ENCODE assay signal across 10 cellular contexts in genomic region chr10:88428442-88428841, GRCh38.
A peak's percentile ranks its signal among the peaks of the same experiment; 100 is the strongest.
DNase-seq lines count a peak whose midpoint lies in the region; ATAC-seq and TF ChIP-seq lines count a peak whose summit lies in the region.
"Had no signal": no experiment of that assay in that cellular context is flagged by ENCODE, and none has a peak within 500 bp of the region (broad histone marks: within the 10 kb centered on the region; RNA-seq: fewer than 3 reads in every experiment).

No MANE protein-coding gene starts in this region.

- H3K4me2 ChIP-seq in SK-N-SH = no peak overlapping the region

- no peak overlapping the region for H3K4me3 Mint-ChIP-seq in HFFc6

- no peaks in the 10 kb centered on the region for H3K36me3 ChIP-seq in SK-N-SH (replicated peaks in 1 of 2; ENCODE audit: control insufficient read depth in 1 of 2, insufficient read depth in 2 of 2, low read length in 1 of 2)
- H3K36me3 ChIP-seq: heart right ventricle had no signal

- no peaks in the 10 kb centered on the region for H3K4me1 ChIP-seq in SK-N-SH (ENCODE audit: control insufficient read depth in 1 of 2, insufficient read depth in 2 of 2, low read depth in 1 of 2, low read length in 1 of 2)

- no peaks in the 10 kb centered on the region for H3K9me3 Mint-ChIP-seq in HFFc6

- no peaks in the 10 kb centered on the region for H3K9me3 ChIP-seq in SK-N-SH
- H3K9me3 ChIP-seq: heart right ventricle had no signal

- no peaks in the 10 kb centered on the region for H3K27me3 ChIP-seq in SK-N-SH (ENCODE audit: insufficient read depth)
- H3K27me3 ChIP-seq: heart right ventricle had no signal

- H3K27ac ChIP-seq in SK-N-SH (ENCODE audit: low read depth in 2 of 2, low read length in 1 of 2) = no peak overlapping the region

- TF ChIP-seq CTCF in HFFc6 (IDR thresholded peaks at IDR 0.05) (no peak), SK-N-SH (IDR thresholded peaks at IDR 0.05) (no peak), foreskin fibroblast (IDR thresholded peaks at IDR 0.05; ENCODE audit: low read depth, low read length) (no peak)

- H3K79me2 ChIP-seq in SK-N-SH (ENCODE audit: insufficient read depth) = no peaks in the 10 kb centered on the region

- ATAC-seq in HG03139 (IDR thresholded peaks at IDR 0.05; ENCODE audit: unreplicated experiment) = no peak
- no peak for ATAC-seq in HG03039 (IDR thresholded peaks at IDR 0.05; ENCODE audit: unreplicated experiment)
- no peak for ATAC-seq in GM21825 (IDR thresholded peaks at IDR 0.05; ENCODE audit: unreplicated experiment)
- ATAC-seq: K562 had no signal

- DNase-seq in A172 (ENCODE audit: low spot score) (peak; percentile 44), HFFc6 (peak; percentile 4), SK-N-SH (peak; percentile 4), foreskin fibroblast (peak; percentile 52 to 81), SHP77 treated with DMSO at 0.1 percent for 48 hours (lab: John Stamatoyannopoulos, UW) (no peak)

- no peaks in the 10 kb centered on the region for H3K9me2 ChIP-seq in SK-N-SH

- H3K36me3 Mint-ChIP-seq in HFFc6 (ENCODE audit: low read depth) = no peaks in the 10 kb centered on the region

- WGBS in SK-N-SH (ENCODE audit: low lambda C conversion rate) = 25% methylated on average over 1 of the region's 1 CpG

- no peak overlapping the region for H3K4me3 ChIP-seq in SK-N-SH (ENCODE audit: low read depth in 2 of 2, low read length in 1 of 2)
- no peak overlapping the region for H3K4me3 ChIP-seq in foreskin fibroblast (ENCODE audit: low read depth in 1 of 2, low read length in 2 of 2)
- H3K4me3 ChIP-seq: heart right ventricle, K562 had no signal

- H3F3A ChIP-seq in SK-N-SH (replicated peaks; ENCODE audit: insufficient read depth) = no peaks in the 10 kb centered on the region

- H3K4me1 Mint-ChIP-seq in HFFc6 (ENCODE audit: low read depth) = peaks cover 10% of the 10 kb centered on the region

- H3K27ac Mint-ChIP-seq in HFFc6 = no peak overlapping the region

- H2AFZ ChIP-seq in SK-N-SH (ENCODE audit: low read depth) = no peak overlapping the region

- TF ChIP-seq EP300 in SK-N-SH (IDR thresholded peaks at IDR 0.05; ENCODE audit: borderline replicate concordance in 1 of 2, low read depth in 1 of 2, low read length in 1 of 2) = no peak

- no peak for TF ChIP-seq RAD21 in SK-N-SH (IDR thresholded peaks at IDR 0.05; ENCODE audit: low read length)

- H4K20me1 ChIP-seq in SK-N-SH (ENCODE audit: insufficient read depth) = no peaks in the 10 kb centered on the region

- peaks cover 9% of the 10 kb centered on the region for H3K27me3 Mint-ChIP-seq in HFFc6 (ENCODE audit: insufficient read depth)

- no peak overlapping the region for H3K9ac ChIP-seq in SK-N-SH

- POLR2A ChIA-PET in SK-N-SH (lab: Yijun Ruan, JAX) = no interaction called here

- CTCF ChIA-PET in SK-N-SH (lab: Yijun Ruan, JAX) = no interaction called here

TF ChIP-seq in SK-N-SH, 30 proteins besides CTCF, POLR2A, EP300 and RAD21:
- TF ChIP-seq YY1 (IDR thresholded peaks at IDR 0.05; ENCODE audit: low read depth) = no peak
- no peak for TF ChIP-seq JUND (IDR thresholded peaks at IDR 0.05)
- TF ChIP-seq, protein P1, sequence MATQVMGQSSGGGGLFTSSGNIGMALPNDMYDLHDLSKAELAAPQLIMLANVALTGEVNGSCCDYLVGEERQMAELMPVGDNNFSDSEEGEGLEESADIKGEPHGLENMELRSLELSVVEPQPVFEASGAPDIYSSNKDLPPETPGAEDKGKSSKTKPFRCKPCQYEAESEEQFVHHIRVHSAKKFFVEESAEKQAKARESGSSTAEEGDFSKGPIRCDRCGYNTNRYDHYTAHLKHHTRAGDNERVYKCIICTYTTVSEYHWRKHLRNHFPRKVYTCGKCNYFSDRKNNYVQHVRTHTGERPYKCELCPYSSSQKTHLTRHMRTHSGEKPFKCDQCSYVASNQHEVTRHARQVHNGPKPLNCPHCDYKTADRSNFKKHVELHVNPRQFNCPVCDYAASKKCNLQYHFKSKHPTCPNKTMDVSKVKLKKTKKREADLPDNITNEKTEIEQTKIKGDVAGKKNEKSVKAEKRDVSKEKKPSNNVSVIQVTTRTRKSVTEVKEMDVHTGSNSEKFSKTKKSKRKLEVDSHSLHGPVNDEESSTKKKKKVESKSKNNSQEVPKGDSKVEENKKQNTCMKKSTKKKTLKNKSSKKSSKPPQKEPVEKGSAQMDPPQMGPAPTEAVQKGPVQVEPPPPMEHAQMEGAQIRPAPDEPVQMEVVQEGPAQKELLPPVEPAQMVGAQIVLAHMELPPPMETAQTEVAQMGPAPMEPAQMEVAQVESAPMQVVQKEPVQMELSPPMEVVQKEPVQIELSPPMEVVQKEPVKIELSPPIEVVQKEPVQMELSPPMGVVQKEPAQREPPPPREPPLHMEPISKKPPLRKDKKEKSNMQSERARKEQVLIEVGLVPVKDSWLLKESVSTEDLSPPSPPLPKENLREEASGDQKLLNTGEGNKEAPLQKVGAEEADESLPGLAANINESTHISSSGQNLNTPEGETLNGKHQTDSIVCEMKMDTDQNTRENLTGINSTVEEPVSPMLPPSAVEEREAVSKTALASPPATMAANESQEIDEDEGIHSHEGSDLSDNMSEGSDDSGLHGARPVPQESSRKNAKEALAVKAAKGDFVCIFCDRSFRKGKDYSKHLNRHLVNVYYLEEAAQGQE (IDR thresholded peaks at IDR 0.05; ENCODE audit: low read depth, low read length) = no peak
- no peak for TF ChIP-seq RXRA (IDR thresholded peaks at IDR 0.05; ENCODE audit: borderline replicate concordance, low read depth)
- TF ChIP-seq TAF1 (IDR thresholded peaks at IDR 0.05; ENCODE audit: borderline replicate concordance, low read depth, low read length) = no peak
- TF ChIP-seq, protein P2, sequence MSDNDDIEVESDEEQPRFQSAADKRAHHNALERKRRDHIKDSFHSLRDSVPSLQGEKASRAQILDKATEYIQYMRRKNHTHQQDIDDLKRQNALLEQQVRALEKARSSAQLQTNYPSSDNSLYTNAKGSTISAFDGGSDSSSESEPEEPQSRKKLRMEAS (IDR thresholded peaks at IDR 0.05; ENCODE audit: low read depth) = no peak
- TF ChIP-seq, protein P3, sequence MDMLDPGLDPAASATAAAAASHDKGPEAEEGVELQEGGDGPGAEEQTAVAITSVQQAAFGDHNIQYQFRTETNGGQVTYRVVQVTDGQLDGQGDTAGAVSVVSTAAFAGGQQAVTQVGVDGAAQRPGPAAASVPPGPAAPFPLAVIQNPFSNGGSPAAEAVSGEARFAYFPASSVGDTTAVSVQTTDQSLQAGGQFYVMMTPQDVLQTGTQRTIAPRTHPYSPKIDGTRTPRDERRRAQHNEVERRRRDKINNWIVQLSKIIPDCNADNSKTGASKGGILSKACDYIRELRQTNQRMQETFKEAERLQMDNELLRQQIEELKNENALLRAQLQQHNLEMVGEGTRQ (IDR thresholded peaks at IDR 0.05; ENCODE audit: borderline replicate concordance, low read depth, low read length) = no peak
- TF ChIP-seq SIN3A (IDR thresholded peaks at IDR 0.05; ENCODE audit: borderline replicate concordance, low read depth, low read length) = no peak
- TF ChIP-seq USF1 (IDR thresholded peaks at IDR 0.05; ENCODE audit: borderline replicate concordance, low read depth) = no peak
- TF ChIP-seq TEAD4 (IDR thresholded peaks at IDR 0.05; ENCODE audit: borderline replicate concordance, insufficient read depth) = no peak
- no peak for TF ChIP-seq FOXM1 (IDR thresholded peaks at IDR 0.05; ENCODE audit: low read depth)
- TF ChIP-seq FOXJ3 (CRISPR knock-in tag; IDR thresholded peaks at IDR 0.05) = no peak
